In the genomic region with DNA sequence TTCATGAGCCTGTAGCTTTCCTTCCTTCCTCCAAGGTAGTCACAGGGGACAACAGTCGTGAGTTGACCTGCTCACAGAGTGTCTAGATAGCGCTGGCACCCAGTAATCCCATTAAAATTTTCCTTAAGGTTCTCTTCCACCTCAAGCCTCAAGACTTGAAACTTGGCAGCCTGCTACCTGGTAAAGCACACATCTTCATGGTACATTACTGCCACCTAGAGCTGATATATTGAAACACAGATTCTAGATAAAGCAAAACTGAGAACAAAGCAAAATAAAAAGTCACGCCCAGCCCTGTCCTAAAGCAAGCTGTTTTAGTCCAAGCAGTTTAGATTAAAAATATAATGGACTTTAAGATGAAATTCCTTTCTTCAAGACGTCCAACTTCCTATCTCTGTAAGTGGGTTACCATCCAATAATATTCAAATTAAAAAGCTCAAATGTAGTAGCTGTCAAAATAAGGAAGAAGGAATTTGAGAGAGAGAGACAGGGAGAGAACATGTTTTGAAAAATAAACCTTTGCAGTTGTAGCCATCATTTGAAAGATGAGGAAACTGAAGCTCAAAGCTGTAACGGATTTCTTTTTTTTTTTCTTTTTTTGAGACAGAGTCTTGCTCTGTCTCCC, we compare ENCODE assay signal across 8 cellular contexts. TPM values are rescaled to one million over a fixed set of nuclear protein-coding genes. Genes with fewer than 3 reads are reported as not detected.
DNase-seq lines count a peak whose midpoint lies in the region; ATAC-seq, FAIRE-seq and TF ChIP-seq lines count a peak whose summit lies in the region.

No MANE protein-coding gene starts in this region.

- peak; percentile 89 for FAIRE-seq in GM12892 (lab: Jason Lieb, UNC)

- no peak overlapping the region for H3K4me3 ChIP-seq in Jurkat, Clone E6-1 (ENCODE audit: low read length)
- peak overlapping the region; percentile 57 for H3K4me3 ChIP-seq in OCI-LY3 (ENCODE audit: low read length)
- H3K4me3 ChIP-seq in thoracic aorta: no peak overlapping the region

- H3K79me2 ChIP-seq in OCI-LY3 (ENCODE audit: low read length): no peaks in the 10 kb centered on the region

- peak overlapping the region; percentile 51; the same call in 1 of the 2 replicates for H3K9ac ChIP-seq in OCI-LY3 (ENCODE audit: low read length)

- no peaks in the 10 kb centered on the region for H3K9me3 Mint-ChIP-seq in central memory CD8-positive, alpha-beta T cell

- no peak overlapping the region for H3K27ac ChIP-seq in OCI-LY3 (ENCODE audit: low read length)
- H3K27ac ChIP-seq in thoracic aorta: no peak overlapping the region

- TF ChIP-seq POLR2A in GM12892 (IDR thresholded peaks at IDR 0.05; ENCODE audit: low read depth, low read length): no peak

- H2AFZ ChIP-seq in OCI-LY3 (ENCODE audit: low read depth, low read length): peak overlapping the region; percentile 81

- peaks cover 4% of the 10 kb centered on the region for H3K4me1 Mint-ChIP-seq in central memory CD8-positive, alpha-beta T cell

- H3K4me3 Mint-ChIP-seq in central memory CD8-positive, alpha-beta T cell: no peak overlapping the region

- H3K27me3 Mint-ChIP-seq in central memory CD8-positive, alpha-beta T cell: peaks cover 20% of the 10 kb centered on the region

- H3K4me1 ChIP-seq in OCI-LY3 (ENCODE audit: low read length) (peaks cover 15% of the 10 kb centered on the region), thoracic aorta (ENCODE audit: control insufficient read depth in 1 of 2, low read depth in 2 of 2) (no peaks in the 10 kb centered on the region)

- peak; percentile 72 for DNase-seq in AG20443 (ENCODE audit: low spot score)
- peak; percentile 31 for DNase-seq in GM12892 (ENCODE audit: insufficient read length)
- peak; percentile 57 for DNase-seq in Jurkat, Clone E6-1 (ENCODE audit: low read depth, low spot score)
- no peak for DNase-seq in central memory CD8-positive, alpha-beta T cell (ENCODE audit: low spot score in 2 of 2)
- peak; percentile 82 for DNase-seq in kidney tubule cell (ENCODE audit: low spot score)
- no peak for DNase-seq in thoracic aorta (ENCODE audit: low spot score)
- DNase-seq in activated gamma-delta T cell treated with Interleukin-2 at 50 U/mL for 16 hours: no peak

- no peaks in the 10 kb centered on the region for H3K27me3 ChIP-seq in OCI-LY3 (ENCODE audit: low read depth, low read length)
- no peaks in the 10 kb centered on the region for H3K27me3 ChIP-seq in thoracic aorta (replicated peaks; ENCODE audit: insufficient read depth)

- no peaks in the 10 kb centered on the region for H3K36me3 Mint-ChIP-seq in central memory CD8-positive, alpha-beta T cell (ENCODE audit: insufficient read depth)

- H3K36me3 ChIP-seq in OCI-LY3 (replicated peaks; ENCODE audit: low read depth, low read length) (peaks cover 4% of the 10 kb centered on the region), thoracic aorta (no peaks in the 10 kb centered on the region)

- TF ChIP-seq CTCF in OCI-LY3 (IDR thresholded peaks at IDR 0.05; ENCODE audit: low read depth, low read length) (peak; percentile 62), thoracic aorta (IDR thresholded peaks at IDR 0.05) (peak; percentile 52)

- H3K27ac Mint-ChIP-seq in central memory CD8-positive, alpha-beta T cell (ENCODE audit: low read depth): no peak overlapping the region

- peak; percentile 70 for ATAC-seq in central memory CD8-positive, alpha-beta T cell (replicated peaks; ENCODE audit: extremely low read depth, poor library complexity, severe bottlenecking)
- ATAC-seq in thoracic aorta (ENCODE audit: insufficient number of reproducible peaks, low FRiP score, low read depth): no peak

- H3K9me3 ChIP-seq in OCI-LY3 (ENCODE audit: insufficient read depth, low read length) (no peaks in the 10 kb centered on the region), thoracic aorta (no peaks in the 10 kb centered on the region)

- H3K4me2 ChIP-seq in OCI-LY3 (ENCODE audit: low read length): peak overlapping the region; percentile 83

- no peaks in the 10 kb centered on the region for H4K20me1 ChIP-seq in OCI-LY3 (ENCODE audit: insufficient read depth, low read length)

RNA-seq across cellular contexts. Expression of a gene that starts 50.7 kb away (rescaled TPM):
- polyA plus RNA-seq in GM12892 (2012; ENCODE audit: missing spikeins): 54.7 TPM
- polyA plus RNA-seq in Jurkat, Clone E6-1 (2012; ENCODE audit: insufficient read depth, insufficient read length): 23.8 TPM
- 1 to 10 TPM; 1.1 to 8.0 TPM for total RNA-seq in thoracic aorta

Comparison
In these comparisons a context has a peak if more than half of its experiments do, and no peak if none do; other contexts are left out.
1. DNase-seq: peak in AG20443 (single experiment), GM12892 (single experiment), Jurkat, Clone E6-1 (single experiment) and kidney tubule cell (single experiment); none in central memory CD8-positive, alpha-beta T cell (0 of 2), thoracic aorta (single experiment) and activated gamma-delta T cell treated with Interleukin-2 at 50 U/mL for 16 hours (single experiment).